ENCODE assay signal across 23 cellular contexts in the genomic region with DNA sequence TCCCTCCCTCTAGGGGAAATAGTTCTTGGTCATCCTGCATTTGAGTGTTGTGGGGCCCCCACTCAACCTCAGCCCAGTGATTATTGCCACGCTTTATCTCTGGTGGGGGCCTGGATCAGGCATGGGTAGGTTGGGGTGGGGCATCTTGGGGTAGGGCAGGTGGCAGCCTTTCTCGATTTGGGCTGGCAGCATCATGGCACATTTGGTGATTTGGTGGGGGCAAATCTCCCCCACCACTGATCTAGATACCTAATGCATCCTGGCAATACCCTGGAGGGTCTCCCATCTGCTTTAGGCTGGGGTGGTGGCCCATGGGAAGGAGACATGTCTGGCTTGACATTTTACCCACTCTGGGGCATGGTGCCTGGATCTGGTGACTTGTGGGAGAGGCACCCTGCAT. TPM values are rescaled to one million over a fixed set of nuclear protein-coding genes. Genes with fewer than 3 reads are reported as not detected.
DNase-seq lines count a peak whose midpoint lies in the region; ATAC-seq and TF ChIP-seq lines count a peak whose summit lies in the region.
"Had no signal": no experiment of that assay in that cellular context is flagged by ENCODE, and none has a peak within 500 bp of the region (broad histone marks: within the 10 kb centered on the region; RNA-seq: fewer than 3 reads in every experiment).

No MANE protein-coding gene starts in this region.

- no peak for TF ChIP-seq CTCF in upper lobe of right lung (IDR thresholded peaks at IDR 0.05)

- peaks cover 42% of the 10 kb centered on the region for H3K36me3 ChIP-seq in upper lobe of right lung
- H3K36me3 ChIP-seq: HAP-1 had no signal

- DNase-seq in activated T-cell treated with anti-CD3 and anti-CD28 coated beads, Interleukin-2, amount 50 U/mL, for 1 hour: peak; percentile 9
- DNase-seq in activated T-cell treated with anti-CD3 and anti-CD28 coated beads, Interleukin-2, amount 50 U/mL, for 48 hours: no peak
- DNase-seq in NCI-H2171 treated with DMSO at 0.1 percent for 48 hours (lab: John Stamatoyannopoulos, UW) (peak; percentile 75), left lobe of liver (ENCODE audit: low spot score) (peak; percentile 33), upper lobe of right lung (peak; percentile 44), DMS114 treated with DMSO at 0.1 percent for 48 hours (lab: John Stamatoyannopoulos, UW; ENCODE audit: unreplicated experiment) (no peak), epidermal melanocyte (ENCODE audit: insufficient read length, low spot score) (no peak)
- DNase-seq: CD4-positive, CD25-positive, alpha-beta regulatory T cell; HFFc6; Kasumi-1; MV-4-11; NCI-H1105; NCI-H1436 treated with DMSO at 0.1 percent for 48 hours; NCI-H187 treated with DMSO at 0.1 percent for 48 hours; NCI-H446; NCI-H524 treated with DMSO at 0.1 percent for 48 hours; NCI-H774; SIG-M5 had no signal

- no peak overlapping the region for H3K4me3 ChIP-seq in upper lobe of right lung
- H3K4me3 ChIP-seq: BLaER1, GM12878, GM23338, HAP-1, K562 had no signal

- H3K27ac ChIP-seq in upper lobe of right lung: no peak overlapping the region
- H3K27ac ChIP-seq: BLaER1 had no signal

- ATAC-seq in left lobe of liver: no peak
- no peak for ATAC-seq in upper lobe of right lung
- ATAC-seq: GM12878, GM23338, K562 had no signal

- H3K9me3 ChIP-seq in upper lobe of right lung: no peaks in the 10 kb centered on the region
- H3K9me3 ChIP-seq: BLaER1, HAP-1 had no signal

- no peaks in the 10 kb centered on the region for H3K27me3 ChIP-seq in upper lobe of right lung
- H3K27me3 ChIP-seq: BLaER1 had no signal

- intact Hi-C loops in upper lobe of right lung (cut with DNase I): no loop called here

- no peaks in the 10 kb centered on the region for H3K4me1 ChIP-seq in upper lobe of right lung
- H3K4me1 ChIP-seq: HAP-1 had no signal

RNA-seq across cellular contexts. Expression of a gene that starts 40.2 kb away (rescaled TPM):
- total RNA-seq in left lobe of liver (2.6 TPM), upper lobe of right lung (33.2 TPM)

RNA-seq across cellular contexts. Expression of a gene that starts 57.7 kb away (rescaled TPM):
- total RNA-seq in left lobe of liver (7.1 TPM), upper lobe of right lung (17.0 TPM)

RNA-seq across cellular contexts. Expression of a gene that starts 58.1 kb away (rescaled TPM):
- total RNA-seq in left lobe of liver (49.9 TPM), upper lobe of right lung (64.0 TPM)

Comparison
In these comparisons a context has a peak if more than half of its experiments do, and no peak if none do; other contexts are left out.
1. DNase-seq: peak in activated T-cell treated with anti-CD3 and anti-CD28 coated beads, Interleukin-2, amount 50 U/mL, for 1 hour (single experiment), NCI-H2171 treated with DMSO at 0.1 percent for 48 hours (single experiment), left lobe of liver (single experiment) and upper lobe of right lung (single experiment); none in activated T-cell treated with anti-CD3 and anti-CD28 coated beads, Interleukin-2, amount 50 U/mL, for 48 hours (0 of 2), DMS114 treated with DMSO at 0.1 percent for 48 hours (single experiment) and epidermal melanocyte (single experiment).